ENCODE assay signal across 9 cellular contexts in the genomic region with DNA sequence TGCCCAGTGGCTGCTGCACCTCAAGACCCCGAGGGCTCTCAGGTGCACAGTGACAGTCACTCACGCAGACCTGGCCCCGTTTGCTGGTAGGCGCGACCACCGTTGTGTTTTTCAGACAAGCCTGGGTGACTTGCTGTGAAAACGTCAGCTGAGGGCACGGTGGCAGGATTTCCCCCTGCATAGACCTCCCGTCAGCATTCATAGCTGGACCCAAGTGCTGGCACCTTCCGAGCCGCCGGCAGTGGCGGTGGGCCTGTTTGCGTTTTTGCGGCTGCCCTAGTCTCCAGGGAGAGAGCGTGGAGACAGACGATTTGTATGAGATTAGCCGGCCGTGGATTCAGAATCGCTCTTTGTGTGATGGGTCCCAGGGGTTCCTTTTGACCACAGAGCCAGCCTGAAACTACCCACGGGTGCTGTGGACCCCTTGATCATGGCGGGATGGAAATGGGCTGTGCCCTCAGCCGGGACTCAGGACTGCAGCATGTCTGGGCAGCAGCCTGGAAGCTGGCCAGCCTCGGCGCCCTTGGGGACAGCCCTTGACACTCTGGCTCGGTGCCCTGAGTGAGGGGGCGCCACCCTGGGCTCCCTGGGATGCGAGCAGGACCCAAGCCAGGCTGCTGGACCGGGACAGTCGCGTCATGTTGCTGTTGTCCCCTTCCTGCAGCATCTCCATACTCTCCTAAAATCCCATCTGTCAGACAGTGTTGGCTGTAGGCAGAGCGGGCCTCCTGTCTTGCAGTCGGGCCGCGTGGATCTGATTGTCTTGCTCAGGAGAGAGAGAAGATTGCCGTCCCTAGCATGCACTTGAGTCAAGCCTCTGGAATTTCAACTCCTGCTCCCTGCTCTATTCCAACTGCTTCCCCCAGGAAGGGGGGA. TPM values are rescaled to one million over a fixed set of nuclear protein-coding genes. Genes with fewer than 3 reads are reported as not detected.
A peak's percentile ranks its signal among the peaks of the same experiment; 100 is the strongest.
DNase-seq lines count a peak whose midpoint lies in the region; ATAC-seq and TF ChIP-seq lines count a peak whose summit lies in the region.
"Had no signal": no experiment of that assay in that cellular context is flagged by ENCODE, and none has a peak within 500 bp of the region (broad histone marks: within the 10 kb centered on the region; RNA-seq: fewer than 3 reads in every experiment).

No MANE protein-coding gene starts in this region.

- DNase-seq in BE2C, result peak; percentile 72
- DNase-seq in NCI-H446 (lab: John Stamatoyannopoulos, UW), result peak; percentile 38 to 74
- DNase-seq in fibroblast of peridontal ligament (ENCODE audit: extremely low read depth), result peak; percentile 86
- DNase-seq in ovary, result peak; percentile 65 to 73 (median 71)
- no peak for DNase-seq in putamen (ENCODE audit: low spot score)
- DNase-seq in colonic mucosa, result no peak
- DNase-seq in T-helper 17 cell, result no peak
- DNase-seq: NCI-H1048 had no signal

- 34 to 43% (median 40%) methylated on average over 31 to 36 of the region's 36 CpGs for WGBS in ovary, 3 donors

- peaks cover 9% of the 10 kb centered on the region for H3K4me1 ChIP-seq in BE2C
- peaks cover 30% of the 10 kb centered on the region for H3K4me1 ChIP-seq in ovary (ENCODE audit: insufficient read depth)
- no peaks in the 10 kb centered on the region for H3K4me1 ChIP-seq in colonic mucosa

- H3K4me3 ChIP-seq in BE2C (ENCODE audit: low read depth, low read length) (peak overlapping the region; percentile 48), ovary (peak overlapping the region; percentile 18), colonic mucosa (no peak overlapping the region)

- H3K27me3 ChIP-seq in BE2C, result no peaks in the 10 kb centered on the region
- H3K27me3 ChIP-seq in ovary, result no peaks in the 10 kb centered on the region
- no peaks in the 10 kb centered on the region for H3K27me3 ChIP-seq in colonic mucosa

- H3K27ac Mint-ChIP-seq in T-helper 17 cell, result no peak overlapping the region

- TF ChIP-seq POLR2A in ovary (IDR thresholded peaks at IDR 0.05), result no peak

- H3K36me3 ChIP-seq in BE2C (peaks cover 10% of the 10 kb centered on the region), ovary (no peaks in the 10 kb centered on the region), colonic mucosa (no peaks in the 10 kb centered on the region)

- H3K9me3 ChIP-seq in BE2C (no peaks in the 10 kb centered on the region), ovary (no peaks in the 10 kb centered on the region), colonic mucosa (no peaks in the 10 kb centered on the region), T-helper 17 cell (ENCODE audit: control insufficient read depth, low read length, poor library complexity, severe bottlenecking) (no peaks in the 10 kb centered on the region)

- H3K27ac ChIP-seq in ovary, result peak overlapping the region in 1 of 2 donors; percentile 82
- H3K27ac ChIP-seq in colonic mucosa, result no peak overlapping the region

- ATAC-seq in GM19395 (IDR thresholded peaks at IDR 0.05; ENCODE audit: unreplicated experiment), result no peak
- no peak for ATAC-seq in T-helper 17 cell

- peaks cover 2% of the 10 kb centered on the region for H3K36me3 Mint-ChIP-seq in T-helper 17 cell (ENCODE audit: low read depth)

- TF ChIP-seq CTCF in BE2C (IDR thresholded peaks at IDR 0.05; ENCODE audit: low read depth, low read length) (no peak), ovary (IDR thresholded peaks at IDR 0.05) (no peak), colonic mucosa (IDR thresholded peaks at IDR 0.05) (no peak)

- peak overlapping the region in 1 of 2 donors; percentile 27 for H3K9ac ChIP-seq in colonic mucosa (ENCODE audit: low read depth in 2 of 2, low read length in 2 of 2)

- intact Hi-C loops in ovary (cut with DNase I), result loop anchor here in 1 of 4 donors (5.0 kb wide), 1 partner anchor 55 kb away; no protein-coding TSS in a partner anchor
- intact Hi-C loops in colonic mucosa (cut with DNase I), result no loop called here

- peaks cover 15% of the 10 kb centered on the region for H3K4me1 Mint-ChIP-seq in T-helper 17 cell

- no peak for TF ChIP-seq EP300 in ovary (IDR thresholded peaks at IDR 0.05)

- H3K4me3 Mint-ChIP-seq in T-helper 17 cell, result no peak overlapping the region

- H3K27me3 Mint-ChIP-seq in T-helper 17 cell, result no peaks in the 10 kb centered on the region

RNA-seq across cellular contexts. Expression of a gene that starts 8.6 kb away (rescaled TPM):
- 40.8 TPM for polyA plus RNA-seq in BE2C (2012; ENCODE audit: insufficient read depth, insufficient read length, low read depth)
- total RNA-seq in ovary (10 to 100 TPM; 21.6 to 62.9 (median 47.8) TPM), colonic mucosa (10 to 100 TPM; 35.2 to 52.9 TPM), T-helper 17 cell (10 to 100 TPM; 37.6 to 42.2 TPM)
- polyA plus RNA-seq in ovary, result 10 to 100 TPM in 1 of 2 donors, 1 to 10 TPM in 1; 5.2 to 19.4 TPM

Comparison
In these comparisons a context has a peak if more than half of its experiments do, and no peak if none do; other contexts are left out.
1. DNase-seq: peak in BE2C (single experiment), NCI-H446 (2 of 2), fibroblast of peridontal ligament (single experiment) and ovary (5 of 5); none in putamen (single experiment), colonic mucosa (single experiment) and T-helper 17 cell (0 of 3).